17 cellular contexts compared by ENCODE assay signal in the genomic region with DNA sequence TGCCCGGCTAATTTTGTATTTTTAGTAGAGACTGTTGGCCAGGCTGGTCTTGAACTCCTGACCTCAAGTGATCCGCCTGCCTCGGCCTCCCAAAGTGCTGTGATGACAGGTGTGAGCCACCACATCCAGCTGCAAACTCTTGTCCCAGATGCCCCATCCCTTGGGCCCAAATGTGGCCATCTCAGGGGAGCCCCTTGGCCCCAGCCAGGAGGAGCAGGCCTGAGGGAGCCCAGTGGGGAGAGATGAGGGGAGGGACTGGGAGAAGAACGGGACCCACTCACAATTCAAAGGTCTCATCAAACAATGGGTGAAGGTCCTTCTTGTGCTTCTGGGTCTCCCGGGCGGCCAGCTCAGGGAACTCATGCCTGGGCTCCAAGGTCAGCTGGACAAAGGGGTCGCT. TPM values are rescaled to one million over a fixed set of nuclear protein-coding genes. Genes with fewer than 3 reads are reported as not detected.
A peak's percentile ranks its signal among the peaks of the same experiment; 100 is the strongest.
DNase-seq lines count a peak whose midpoint lies in the region; ATAC-seq and TF ChIP-seq lines count a peak whose summit lies in the region.
"Had no signal": no experiment of that assay in that cellular context is flagged by ENCODE, and none has a peak within 500 bp of the region (broad histone marks: within the 10 kb centered on the region; RNA-seq: fewer than 3 reads in every experiment).

No MANE protein-coding gene starts in this region.

- H3K4me3 ChIP-seq in BE2C (ENCODE audit: low read depth, low read length) (no peak overlapping the region), BLaER1 (no peak overlapping the region), iPS-15b (ENCODE audit: low read depth, low read length) (no peak overlapping the region)
- H3K4me3 ChIP-seq: GM12878, MG63, SK-N-MC had no signal

- TF ChIP-seq CTCF in BE2C (IDR thresholded peaks at IDR 0.05; ENCODE audit: low read depth, low read length) = no peak

- H3K4me2 ChIP-seq in BLaER1 = no peak overlapping the region

- peaks cover 26% of the 10 kb centered on the region for H3K4me1 ChIP-seq in BE2C
- H3K4me1 ChIP-seq in BLaER1 = peaks cover 86% of the 10 kb centered on the region
- H3K4me1 ChIP-seq in iPS-15b (ENCODE audit: control insufficient read depth, insufficient read depth, low read length) = peaks cover 14% of the 10 kb centered on the region

- H3K36me3 ChIP-seq in BE2C = peaks cover 3% of the 10 kb centered on the region; the same call in 1 of the 2 replicates
- H3K36me3 ChIP-seq in BLaER1 = peaks cover 68% of the 10 kb centered on the region
- peaks cover 86% of the 10 kb centered on the region for H3K36me3 ChIP-seq in KOPT-K1 (ENCODE audit: insufficient read depth, low read length)
- H3K36me3 ChIP-seq in iPS-15b (ENCODE audit: control insufficient read depth, insufficient read depth, low read length) = peaks cover 5% of the 10 kb centered on the region

- H3K27ac ChIP-seq in BLaER1 = 0 out of 2 replicates have a peak overlapping the region, but pooled peaks have one; percentile 9
- peak overlapping the region; percentile 31 for H3K27ac ChIP-seq in KOPT-K1 (ENCODE audit: low read depth, low read length, poor library complexity, severe bottlenecking)
- H3K27ac ChIP-seq: SK-N-MC had no signal

- intact Hi-C loops in Right ventricle myocardium superior (cut with DNase I) = loop anchor here (5.0 kb wide), 1 partner anchor 57 kb away; no protein-coding TSS in a partner anchor

- DNase-seq in BE2C = peak; percentile 3
- DNase-seq in nucleus accumbens (lab: John Stamatoyannopoulos, UW) = no peak
- DNase-seq in Right ventricle myocardium superior = no peak
- DNase-seq in iPS-NIHi11 (ENCODE audit: low spot score) = no peak
- DNase-seq: DMS79, GOT3, MG63, NCI-H1092, NCI-H2081 treated with DMSO at 0.1 percent for 48 hours, NCI-H510A treated with DMSO at 0.1 percent for 48 hours had no signal

- no peaks in the 10 kb centered on the region for H3K9me3 ChIP-seq in BE2C
- H3K9me3 ChIP-seq in BLaER1 = no peaks in the 10 kb centered on the region
- H3K9me3 ChIP-seq in KOPT-K1 (ENCODE audit: insufficient read depth, low read length, poor library complexity, severe bottlenecking) = no peaks in the 10 kb centered on the region
- no peaks in the 10 kb centered on the region for H3K9me3 ChIP-seq in iPS-15b (ENCODE audit: control insufficient read depth, insufficient read depth, low read length)
- H3K9me3 ChIP-seq: MG63 had no signal

- H4K20me1 ChIP-seq in BLaER1 = peaks cover 34% of the 10 kb centered on the region

- H3K27me3 ChIP-seq in BE2C (no peaks in the 10 kb centered on the region), BLaER1 (no peaks in the 10 kb centered on the region), iPS-15b (ENCODE audit: control insufficient read depth, insufficient read depth, low read length) (no peaks in the 10 kb centered on the region)
- H3K27me3 ChIP-seq: MG63 had no signal

- no peak for ATAC-seq in Right ventricle myocardium superior (ENCODE audit: poor library complexity)
- ATAC-seq: CD8-positive, alpha-beta T cell; GM12878; Panc1 had no signal

- no peak overlapping the region for H3K9ac ChIP-seq in BLaER1
- peak overlapping the region; percentile 49 for H3K9ac ChIP-seq in iPS-15b (ENCODE audit: low read depth, low read length)

RNA-seq across cellular contexts. Expression of a gene that starts 14.5 kb away (rescaled TPM):
- 23.0 TPM for polyA plus RNA-seq in BE2C (2012; ENCODE audit: insufficient read depth, insufficient read length, low read depth)
- 10.6 TPM for total RNA-seq in Right ventricle myocardium superior

RNA-seq across cellular contexts. Expression of a gene that starts 25.4 kb away (rescaled TPM):
- 228 TPM for polyA plus RNA-seq in BE2C (2012; ENCODE audit: insufficient read depth, insufficient read length, low read depth)
- 145 TPM for total RNA-seq in Right ventricle myocardium superior

RNA-seq across cellular contexts. Expression of a gene that starts 45.1 kb away (rescaled TPM):
- 27.3 TPM for polyA plus RNA-seq in BE2C (2012; ENCODE audit: insufficient read depth, insufficient read length, low read depth)
- 14.3 TPM for total RNA-seq in Right ventricle myocardium superior

RNA-seq across cellular contexts. Expression of a gene that starts 48.6 kb away (rescaled TPM):
- 35.9 TPM for polyA plus RNA-seq in BE2C (2012; ENCODE audit: insufficient read depth, insufficient read length, low read depth)
- total RNA-seq in Right ventricle myocardium superior = 33.4 TPM
